ENCODE assay signal across 23 cellular contexts in the genomic region with DNA sequence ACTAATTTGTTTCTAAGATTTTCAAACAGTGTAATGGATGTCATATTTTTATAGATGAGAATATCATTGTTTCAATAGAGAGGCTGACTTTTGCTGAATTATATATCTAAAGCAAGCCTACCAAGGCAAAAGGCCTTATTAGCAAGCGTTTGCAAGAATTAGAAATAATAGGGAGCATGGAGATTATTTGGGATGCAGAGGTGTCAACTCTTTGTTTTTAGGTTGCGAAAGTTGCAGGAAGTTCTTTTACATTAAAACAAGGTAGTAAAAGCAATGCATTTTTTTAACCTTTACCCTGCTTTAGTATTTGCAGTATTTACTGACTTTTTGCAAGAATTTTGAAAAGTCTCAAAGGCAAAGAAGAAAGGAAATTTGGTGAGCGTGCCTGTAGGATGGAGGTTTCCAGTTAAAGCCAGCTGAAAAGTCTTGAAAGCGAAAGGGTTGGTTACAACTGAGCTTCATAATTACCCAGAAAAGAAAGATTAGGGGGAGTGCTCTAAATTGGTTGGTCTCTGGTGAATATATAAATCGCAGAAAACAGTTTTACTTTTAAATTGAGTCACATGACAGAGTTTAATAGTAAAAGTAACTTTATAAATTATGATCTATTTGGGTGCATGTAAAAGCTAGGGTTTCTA.
"Had no signal": no experiment of that assay in that cellular context is flagged by ENCODE, and none has a peak within 500 bp of the region (broad histone marks: within the 10 kb centered on the region; RNA-seq: fewer than 3 reads in every experiment).

No MANE protein-coding gene starts in this region.

- H2AFZ ChIP-seq: parathyroid adenoma had no signal

- H3K36me3 Mint-ChIP-seq: natural killer cell had no signal

- ATAC-seq: activated CD4-positive, CD25-positive, alpha-beta regulatory T cell treated with anti-CD3 and anti-CD28 coated beads, Interleukin-2, amount 50 U/mL, for 24 hours; activated CD8-positive, alpha-beta memory T cell treated with anti-CD3 and anti-CD28 coated beads, Interleukin-2, amount 10 ng/mL, durations not matched to agents 7 days and 5 days; activated CD8-positive, alpha-beta T cell treated with anti-CD3 and anti-CD28 coated beads for 36 hours; foreskin keratinocyte; natural killer cell; right cardiac atrium had no signal

- H3K9me3 Mint-ChIP-seq: activated CD4-positive, alpha-beta T cell treated with anti-CD3 and anti-CD28 coated beads, Interleukin-2, amount 10 ng/mL, durations not matched to agents 7 days and 5 days; activated CD8-positive, alpha-beta T cell treated with anti-CD3 and anti-CD28 coated beads for 36 hours; natural killer cell had no signal

- H3K27ac Mint-ChIP-seq: activated CD4-positive, alpha-beta T cell treated with anti-CD3 and anti-CD28 coated beads, Interleukin-2, amount 10 ng/mL, durations not matched to agents 7 days and 5 days; activated CD8-positive, alpha-beta memory T cell treated with anti-CD3 and anti-CD28 coated beads, Interleukin-2, amount 10 ng/mL, durations not matched to agents 7 days and 5 days; activated CD8-positive, alpha-beta T cell treated with anti-CD3 and anti-CD28 coated beads for 36 hours; natural killer cell had no signal

- H3K9me3 ChIP-seq: adrenal gland, ascending aorta, thoracic aorta, upper lobe of left lung had no signal

- H3K4me3 ChIP-seq: adrenal gland, ascending aorta, lung, thoracic aorta, upper lobe of left lung had no signal

- H3K27me3 Mint-ChIP-seq: activated CD4-positive, alpha-beta T cell treated with anti-CD3 and anti-CD28 coated beads, Interleukin-2, amount 10 ng/mL, durations not matched to agents 7 days and 5 days; activated CD8-positive, alpha-beta memory T cell treated with anti-CD3 and anti-CD28 coated beads, Interleukin-2, amount 10 ng/mL, durations not matched to agents 7 days and 5 days; activated CD8-positive, alpha-beta T cell treated with anti-CD3 and anti-CD28 coated beads for 36 hours; activated naive CD8-positive, alpha-beta T cell had no signal

- H3K4me1 ChIP-seq: ascending aorta, foreskin keratinocyte, parathyroid adenoma, upper lobe of left lung had no signal

- H3K27me3 ChIP-seq: adrenal gland, ascending aorta, brain microvascular endothelial cell, foreskin keratinocyte, upper lobe of left lung had no signal

- H3K4me3 Mint-ChIP-seq: activated CD4-positive, alpha-beta T cell treated with anti-CD3 and anti-CD28 coated beads, Interleukin-2, amount 10 ng/mL, durations not matched to agents 7 days and 5 days; activated CD8-positive, alpha-beta memory T cell treated with anti-CD3 and anti-CD28 coated beads, Interleukin-2, amount 10 ng/mL, durations not matched to agents 7 days and 5 days; activated CD8-positive, alpha-beta T cell treated with anti-CD3 and anti-CD28 coated beads for 36 hours; activated naive CD8-positive, alpha-beta T cell; natural killer cell had no signal

- DNase-seq: activated CD4-positive, alpha-beta T cell treated with anti-CD3 and anti-CD28 coated beads, Interleukin-2, amount 10 ng/mL, durations not matched to agents 7 days and 5 days; activated CD8-positive, alpha-beta memory T cell treated with anti-CD3 and anti-CD28 coated beads, Interleukin-2, amount 10 ng/mL, durations not matched to agents 7 days and 5 days; activated CD8-positive, alpha-beta T cell treated with anti-CD3 and anti-CD28 coated beads for 36 hours; activated gamma-delta T cell treated with Interleukin-2 at 50 U/mL for 16 hours; adrenal gland; brain microvascular endothelial cell; caudate nucleus; dermis blood vessel endothelial cell; effector CD8-positive, alpha-beta T cell; foreskin keratinocyte; islet precursor cell; midbrain; natural killer cell; right cardiac atrium; stimulated activated CD4-positive, alpha-beta T cell treated with anti-CD3 and anti-CD28 coated beads, Interleukin-4, amount 100 ng/mL, for 24 hours; stimulated activated naive CD4-positive, alpha-beta T cell treated with Interleukin-2 at 50 U/mL for 16 hours; upper lobe of left lung had no signal

- H3K27ac ChIP-seq: adrenal gland, ascending aorta, brain microvascular endothelial cell, foreskin keratinocyte, parathyroid adenoma, thoracic aorta, upper lobe of left lung had no signal

- H3K9ac ChIP-seq: parathyroid adenoma had no signal
